13 cellular contexts compared by ENCODE assay signal in the genomic region with DNA sequence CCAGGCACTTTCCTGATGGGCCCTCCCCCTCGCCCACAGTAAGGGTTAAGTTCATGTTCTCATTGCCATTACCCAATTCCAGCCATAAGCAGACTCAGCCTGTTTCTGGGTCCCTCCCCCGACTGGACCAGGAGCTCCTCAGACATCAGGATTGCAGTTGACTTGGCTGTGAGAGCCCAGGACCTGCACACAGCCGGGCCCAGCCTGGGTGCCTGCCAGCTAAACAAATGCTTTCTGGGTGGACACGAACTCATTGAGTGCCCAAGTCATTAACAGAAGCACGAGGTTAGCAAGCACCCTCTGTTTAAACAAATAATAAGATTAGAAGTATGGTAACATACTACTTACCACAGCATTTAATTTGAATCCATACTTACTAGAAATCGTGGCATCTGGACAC.
"Had no signal": no experiment of that assay in that cellular context is flagged by ENCODE, and none has a peak within 500 bp of the region (broad histone marks: within the 10 kb centered on the region; RNA-seq: fewer than 3 reads in every experiment).

No MANE protein-coding gene starts in this region.

- ATAC-seq: activated CD4-positive, CD25-positive, alpha-beta regulatory T cell treated with anti-CD3 and anti-CD28 coated beads, Interleukin-2, amount 50 U/mL, for 24 hours; activated naive CD4-positive, alpha-beta T cell treated with anti-CD3 and anti-CD28 coated beads, Interleukin-2, amount 50 U/mL, for 72 hours; body of pancreas; gastroesophageal sphincter; left cardiac atrium had no signal

- H3K36me3 Mint-ChIP-seq: activated naive CD4-positive, alpha-beta T cell treated with anti-CD3 and anti-CD28 coated beads, Interleukin-2, amount 50 U/mL, for 72 hours had no signal

- DNase-seq: left cardiac atrium; mammary epithelial cell; naive B cell; pancreas; stimulated activated CD4-positive, alpha-beta T cell treated with anti-CD3 and anti-CD28 coated beads, Interleukin-12 subunit alpha, Interleukin-12 subunit beta, amount 100 ng/mL, for 4 hours; stimulated activated CD4-positive, alpha-beta T cell treated with anti-CD3 and anti-CD28 coated beads, Interleukin-2, amount 100 ng/mL, for 24 hours; stomach; testis had no signal

- H3K4me3 Mint-ChIP-seq: T-helper 2 cell treated with Interferon-gamma antibody and Interleukin-4, amounts not matched to agents 5 μg/mL and 100 μg/mL, for 36 hours had no signal

- H3K27ac Mint-ChIP-seq: activated naive CD4-positive, alpha-beta T cell treated with anti-CD3 and anti-CD28 coated beads, Interleukin-2, amount 50 U/mL, for 72 hours; T-helper 2 cell treated with Interferon-gamma antibody and Interleukin-4, amounts not matched to agents 5 μg/mL and 100 μg/mL, for 36 hours had no signal

- H3K9me3 Mint-ChIP-seq: activated naive CD4-positive, alpha-beta T cell treated with anti-CD3 and anti-CD28 coated beads, Interleukin-2, amount 50 U/mL, for 72 hours; T-helper 2 cell treated with Interferon-gamma antibody and Interleukin-4, amounts not matched to agents 5 μg/mL and 100 μg/mL, for 36 hours had no signal
